Comparison of ENCODE assay signal across 16 cellular contexts in the genomic region with DNA sequence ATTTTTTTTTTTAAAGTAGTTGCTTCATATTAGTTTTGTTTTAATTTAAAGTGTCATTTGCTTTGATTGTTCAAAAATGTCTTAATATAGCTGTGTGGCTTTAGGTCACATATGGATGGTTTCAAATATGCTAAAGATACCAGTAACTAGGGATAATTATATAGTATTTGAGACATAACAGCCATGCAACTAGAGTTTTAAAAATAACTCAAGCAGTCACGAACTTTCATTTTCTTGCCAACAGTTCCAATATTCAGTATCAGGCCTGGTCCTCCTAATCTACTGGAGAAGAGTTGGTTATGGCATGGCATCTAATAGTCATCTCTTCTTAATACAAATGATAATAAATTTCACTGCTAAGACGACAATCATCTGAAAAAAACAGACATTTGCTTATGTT. TPM values are rescaled to one million over a fixed set of nuclear protein-coding genes. Genes with fewer than 3 reads are reported as not detected.
DNase-seq lines count a peak whose midpoint lies in the region; ATAC-seq and TF ChIP-seq lines count a peak whose summit lies in the region.
"Had no signal": no experiment of that assay in that cellular context is flagged by ENCODE, and none has a peak within 500 bp of the region (broad histone marks: within the 10 kb centered on the region; RNA-seq: fewer than 3 reads in every experiment).

No MANE protein-coding gene starts in this region.

- peak overlapping the region in 3 of 12 donors; percentile 3 to 12 (median 10) for H3K4me3 ChIP-seq in heart left ventricle
- H3K4me3 ChIP-seq in esophagus (ENCODE audit: low read depth in 1 of 2, low read length in 2 of 2) = no peak overlapping the region
- no peak overlapping the region for H3K4me3 ChIP-seq in upper lobe of right lung
- H3K4me3 ChIP-seq: mucosa of descending colon had no signal

- TF ChIP-seq CTCF in heart left ventricle (IDR thresholded peaks at IDR 0.05) (no peak), neural crest cell (conservative IDR thresholded peaks at IDR 0.05) (no peak), upper lobe of right lung (IDR thresholded peaks at IDR 0.05) (no peak)

- H3K27ac Mint-ChIP-seq in neural crest cell (ENCODE audit: unreplicated experiment) = no peak overlapping the region
- H3K27ac Mint-ChIP-seq: IgD-negative memory B cell had no signal

- H3K4me1 Mint-ChIP-seq in neural crest cell = peaks cover 78% of the 10 kb centered on the region

- 4 to 14% (median 7%) methylated on average over 2 of the region's 2 CpGs for WGBS in heart left ventricle, 4 donors
- WGBS in esophagus, 2 donors = 33 to 49% methylated on average over 2 of the region's 2 CpGs

- peak overlapping the region; percentile 70 for H3K4me3 Mint-ChIP-seq in neural crest cell
- H3K4me3 Mint-ChIP-seq: IgD-negative memory B cell had no signal

- H3K9me3 ChIP-seq in heart left ventricle = no peaks in the 10 kb centered on the region
- H3K9me3 ChIP-seq in esophagus (ENCODE audit: control insufficient read depth in 2 of 2, insufficient read depth in 1 of 2, low read depth in 1 of 2, low read length in 1 of 2) = no peaks in the 10 kb centered on the region
- no peaks in the 10 kb centered on the region for H3K9me3 ChIP-seq in upper lobe of right lung
- H3K9me3 ChIP-seq: mucosa of descending colon had no signal

- no peaks in the 10 kb centered on the region for H3K27me3 ChIP-seq in heart left ventricle
- H3K27me3 ChIP-seq in esophagus (ENCODE audit: control insufficient read depth in 1 of 2, insufficient read depth in 2 of 2, low read length in 2 of 2) = no peaks in the 10 kb centered on the region
- H3K27me3 ChIP-seq in upper lobe of right lung = no peaks in the 10 kb centered on the region

- H3K36me3 Mint-ChIP-seq in neural crest cell (ENCODE audit: low read depth) = peaks cover 10% of the 10 kb centered on the region
- H3K36me3 Mint-ChIP-seq: IgD-negative memory B cell had no signal

- H3K27ac ChIP-seq in heart left ventricle = peak overlapping the region; percentile 48 to 100 (median 98)
- peak overlapping the region; percentile 18 to 20 for H3K27ac ChIP-seq in esophagus (ENCODE audit: low read depth in 2 of 2, low read length in 1 of 2)
- H3K27ac ChIP-seq in upper lobe of right lung = peak overlapping the region; percentile 28

- no peaks in the 10 kb centered on the region for H3K9me3 Mint-ChIP-seq in neural crest cell
- H3K9me3 Mint-ChIP-seq: IgD-negative memory B cell had no signal

- intact Hi-C loops in heart left ventricle (cut with DNase I) (loop anchor here in 1 of 10 donors (5.0 kb wide), 2 partner anchors 48 to 88 kb away; partner anchors contain the start of gene ZNF362), cardiac septum (cut with DNase I) (loop anchor here (5.0 to 10.0 kb wide), 2 partner anchors 218 to 230 kb away; no protein-coding TSS in a partner anchor), upper lobe of right lung (cut with DNase I) (no loop called here)

- H3K27me3 Mint-ChIP-seq in neural crest cell (ENCODE audit: low read depth) = no peaks in the 10 kb centered on the region
- H3K27me3 Mint-ChIP-seq: IgD-negative memory B cell had no signal

- TF ChIP-seq POLR2A in heart left ventricle (IDR thresholded peaks at IDR 0.05) = no peak

- DNase-seq in heart left ventricle (no peak), cardiac septum (ENCODE audit: low spot score) (no peak), neural crest cell (ENCODE audit: low read depth, low spot score) (no peak), upper lobe of right lung (no peak), pons (ENCODE audit: low spot score) (no peak)
- DNase-seq: activated naive CD4-positive, alpha-beta T cell; hypothalamus; mucosa of descending colon; NCI-H1694 treated with DMSO at 0.1 percent for 48 hours; stimulated activated CD4-positive, alpha-beta T cell treated with anti-CD3 and anti-CD28 coated beads, Interleukin-15, amount 100 ng/mL, for 24 hours; SW 1271 had no signal

- peaks cover 0 to 45% (median 11%) of the 10 kb centered on the region in 9 donors for H3K36me3 ChIP-seq in heart left ventricle
- peaks cover 0 to 2% of the 10 kb centered on the region in 2 donors for H3K36me3 ChIP-seq in esophagus (ENCODE audit: control insufficient read depth in 2 of 2, insufficient read depth in 2 of 2, low read length in 1 of 2)
- H3K36me3 ChIP-seq in upper lobe of right lung = peaks cover 11% of the 10 kb centered on the region

- peaks cover 41 to 88% (median 85%) of the 10 kb centered on the region in 12 donors for H3K4me1 ChIP-seq in heart left ventricle
- H3K4me1 ChIP-seq in esophagus (ENCODE audit: control insufficient read depth in 2 of 2, insufficient read depth in 2 of 2, low read length in 1 of 2) = peaks cover 15 to 25% of the 10 kb centered on the region in 2 donors
- H3K4me1 ChIP-seq in upper lobe of right lung = peaks cover 86% of the 10 kb centered on the region

- ATAC-seq in heart left ventricle = no peak
- no peak for ATAC-seq in upper lobe of right lung
- no peak for ATAC-seq in HG03025 (IDR thresholded peaks at IDR 0.05; ENCODE audit: low FRiP score, unreplicated experiment)
- no peak for ATAC-seq in GM18907 (IDR thresholded peaks at IDR 0.05; ENCODE audit: unreplicated experiment)
- ATAC-seq: mucosa of descending colon had no signal

RNA-seq across cellular contexts. Expression of gene A3GALT2, which starts 24.0 kb away (rescaled TPM):
- under 1 TPM in 1 of 9 donors, not detected in 8; 0.40 TPM for total RNA-seq in heart left ventricle
- not detected for polyA plus RNA-seq in heart left ventricle
- total RNA-seq in cardiac septum = not detected
- polyA plus RNA-seq in esophagus = under 1 TPM in 1 of 2 donors, not detected in 1; 0.04 TPM
- not detected in 2 replicates for total RNA-seq in neural crest cell
- not detected for total RNA-seq in upper lobe of right lung
- total RNA-seq: A172, mucosa of descending colon had no signal
- polyA plus RNA-seq: IgD-negative memory B cell had no signal

Comparison
In these comparisons a context has a peak if more than half of its experiments do, and no peak if none do; other contexts are left out.
1. H3K27ac ChIP-seq: peak in every context shown above with its lines; median percentile 98 in heart left ventricle; 28 in upper lobe of right lung; 19 in esophagus.